In the genomic region with DNA sequence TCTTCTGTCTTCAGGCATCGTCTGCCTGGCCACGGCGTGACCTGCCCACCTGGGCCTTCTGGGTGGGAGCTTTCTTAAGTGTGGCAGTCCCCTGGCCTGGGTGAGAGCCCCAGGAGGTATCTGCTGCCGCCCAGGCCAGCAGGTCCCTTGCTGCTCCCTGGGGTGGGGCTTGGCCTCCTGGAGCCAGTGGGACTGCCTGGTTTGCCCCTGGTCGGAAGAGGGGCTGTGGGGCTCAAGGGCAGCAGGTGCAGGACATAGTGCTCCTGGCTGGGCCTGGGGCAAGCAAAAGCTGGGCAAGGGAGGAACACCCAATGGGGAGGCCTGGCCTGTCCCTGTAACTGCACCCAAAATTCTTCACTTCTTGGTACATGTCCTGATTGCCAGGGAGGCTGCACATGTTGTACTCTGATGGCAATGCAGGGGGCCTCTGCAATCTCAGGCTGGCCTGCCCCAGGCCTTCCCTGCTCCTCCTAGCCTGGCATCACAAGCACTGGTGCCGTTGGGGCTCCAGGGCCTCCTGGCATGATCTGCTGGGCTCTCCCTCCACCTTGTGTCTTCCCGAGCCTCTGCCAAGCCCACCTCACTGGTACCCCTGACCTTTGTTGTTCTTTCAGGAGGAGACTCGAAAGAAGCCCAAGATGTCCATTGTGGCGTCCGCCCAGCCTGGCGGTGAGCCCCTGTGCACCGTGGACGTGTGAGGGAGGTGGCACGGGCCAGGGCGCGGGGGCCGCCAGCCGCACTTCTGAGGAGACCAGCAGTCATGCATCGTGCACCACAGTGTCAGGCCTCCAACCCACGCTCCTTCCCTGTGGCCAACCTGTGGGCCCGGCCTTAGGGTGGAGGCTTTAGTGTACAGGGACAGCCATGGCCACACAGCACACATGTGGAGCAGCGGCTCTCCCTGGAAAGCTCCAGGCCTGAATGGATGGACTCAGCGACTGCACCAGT, we compare ENCODE assay signal across 20 cellular contexts. TPM values are rescaled to one million over a fixed set of nuclear protein-coding genes. Genes with fewer than 3 reads are reported as not detected.
DNase-seq lines count a peak whose midpoint lies in the region; ATAC-seq and TF ChIP-seq lines count a peak whose summit lies in the region.
"Had no signal": no experiment of that assay in that cellular context is flagged by ENCODE, and none has a peak within 500 bp of the region (broad histone marks: within the 10 kb centered on the region; RNA-seq: fewer than 3 reads in every experiment).

No MANE protein-coding gene starts in this region.

- H3K4me2 ChIP-seq in osteoblast (ENCODE audit: insufficient read depth, low read length) = no peak overlapping the region

- H3K4me3 Mint-ChIP-seq in activated CD4-positive, alpha-beta T cell treated with anti-CD3 and anti-CD28 coated beads, Interleukin-2, amount 10 ng/mL, durations not matched to agents 7 days and 5 days = no peak overlapping the region
- H3K4me3 Mint-ChIP-seq in endothelial cell (ENCODE audit: unreplicated experiment) (peak overlapping the region; percentile 56), T-helper 17 cell (no peak overlapping the region)
- H3K4me3 Mint-ChIP-seq: CD14-positive monocyte, type B pancreatic cell had no signal

- intact Hi-C loops in Panc1 (cut with micrococcal nuclease; ENCODE audit: unreplicated experiment) = no loop called here

- H4K20me1 ChIP-seq in osteoblast (ENCODE audit: insufficient read depth, low read length) = peaks cover 7% of the 10 kb centered on the region

- H3K9me3 ChIP-seq in Panc1 (ENCODE audit: control insufficient read depth, insufficient read depth, low read depth, low read length) (no peaks in the 10 kb centered on the region), osteoblast (ENCODE audit: low read depth, low read length) (no peaks in the 10 kb centered on the region), T-helper 17 cell (ENCODE audit: control insufficient read depth, low read length, poor library complexity, severe bottlenecking) (no peaks in the 10 kb centered on the region)
- H3K9me3 ChIP-seq: esophagus muscularis mucosa had no signal

- POLR2A ChIA-PET in activated CD4-positive, alpha-beta T cell treated with anti-CD3 and anti-CD28 coated beads, Interleukin-2, amount 10 ng/mL, durations not matched to agents 7 days and 5 days (lab: Charles Lee) = no interaction called here
- POLR2A ChIA-PET in Panc1 (lab: Charles Lee) = no interaction called here

- peaks cover 19% of the 10 kb centered on the region for H3K4me1 Mint-ChIP-seq in activated CD4-positive, alpha-beta T cell treated with anti-CD3 and anti-CD28 coated beads, Interleukin-2, amount 10 ng/mL, durations not matched to agents 7 days and 5 days
- H3K4me1 Mint-ChIP-seq in endothelial cell (ENCODE audit: unreplicated experiment) (peaks cover 3% of the 10 kb centered on the region), T-helper 17 cell (peaks cover 8% of the 10 kb centered on the region)

- ATAC-seq in Panc1 = 0 out of 2 replicates have a peak, but pooled peaks have one; percentile 1
- ATAC-seq in T-helper 17 cell = no peak
- no peak for ATAC-seq in GM19395 (IDR thresholded peaks at IDR 0.05; ENCODE audit: unreplicated experiment)

- H3K79me2 ChIP-seq in osteoblast (ENCODE audit: insufficient read depth, low read length) = peaks cover 34% of the 10 kb centered on the region

- H3K4me3 ChIP-seq in Panc1 (ENCODE audit: low read depth in 2 of 2, low read length in 2 of 2) (no peak overlapping the region), osteoblast (ENCODE audit: insufficient read depth, low read length) (no peak overlapping the region)
- H3K4me3 ChIP-seq: esophagus muscularis mucosa had no signal

- DNase-seq in activated CD4-positive, alpha-beta T cell treated with anti-CD3 and anti-CD28 coated beads, Interleukin-2, amount 10 ng/mL, durations not matched to agents 7 days and 5 days = no peak
- DNase-seq in activated CD4-positive, alpha-beta T cell treated with anti-CD3 and anti-CD28 coated beads for 4 hours = no peak
- DNase-seq in Panc1 (ENCODE audit: low read depth, low spot score) (no peak), endothelial cell (ENCODE audit: low spot score) (no peak), osteoblast (ENCODE audit: insufficient read length, low spot score, missing footprints) (peak; percentile 55), caudate nucleus (lab: John Stamatoyannopoulos, UW) (no peak), T-helper 17 cell (no peak)
- DNase-seq: activated T-cell treated with anti-CD3 and anti-CD28 coated beads for 4 hours; cortex of kidney; GOT3; immature natural killer cell; mesendoderm; NCI-H1694 treated with DMSO at 0.1 percent for 48 hours; NCI-H510A treated with DMSO at 0.1 percent for 48 hours; stimulated activated CD4-positive, alpha-beta T cell treated with anti-CD3 and anti-CD28 coated beads, Interleukin-4, amount 100 ng/mL, for 24 hours had no signal

- BruUV-seq in Panc1 (replicated peaks; lab: Mats Ljungman, UMichigan) = no TSS peak

- CTCF ChIA-PET in activated CD4-positive, alpha-beta T cell treated with anti-CD3 and anti-CD28 coated beads, Interleukin-2, amount 10 ng/mL, durations not matched to agents 7 days and 5 days (lab: Charles Lee) = interaction anchor here (0.9 to 1.4 kb wide), 3 partner anchors 8 to 140 kb away, joined by 3 to 6 read pairs (median 3); a partner anchor contains a TSS
- CTCF ChIA-PET in Panc1 (lab: Charles Lee) = no interaction called here

- H3K4me1 ChIP-seq in Panc1 (ENCODE audit: control insufficient read depth, insufficient read depth, low read length) = peaks cover 5% of the 10 kb centered on the region
- no peaks in the 10 kb centered on the region for H3K4me1 ChIP-seq in osteoblast (ENCODE audit: insufficient read depth, low read length)

- H3K36me3 ChIP-seq in Panc1 (ENCODE audit: control insufficient read depth, insufficient read depth, low read length) (no peaks in the 10 kb centered on the region; the same call in 1 of the 2 replicates), osteoblast (ENCODE audit: insufficient read depth, low read length) (peaks cover 84% of the 10 kb centered on the region)

- H2AFZ ChIP-seq in osteoblast (ENCODE audit: low read length) = no peak overlapping the region

- in situ Hi-C loops in Panc1 (cut with HindIII; ENCODE audit: low pct_unique_long_range_greater_than_20kb, low sequenced_read_pairs) = no loop called here

- H3K27ac ChIP-seq in Panc1 (ENCODE audit: low read length) (no peak overlapping the region), osteoblast (ENCODE audit: low read depth, low read length) (no peak overlapping the region), caudate nucleus (ENCODE audit: low read depth, low read length) (no peak overlapping the region)
- H3K27ac ChIP-seq: esophagus muscularis mucosa had no signal

- TF ChIP-seq CTCF in Panc1 (IDR thresholded peaks at IDR 0.05) (no peak), endothelial cell (IDR thresholded peaks at IDR 0.05; ENCODE audit: unreplicated experiment) (no peak), osteoblast (IDR thresholded peaks at IDR 0.05; ENCODE audit: extremely low read depth, low read depth, low read length) (no peak)

- no peaks in the 10 kb centered on the region for H3K27me3 Mint-ChIP-seq in activated CD4-positive, alpha-beta T cell treated with anti-CD3 and anti-CD28 coated beads, Interleukin-2, amount 10 ng/mL, durations not matched to agents 7 days and 5 days
- H3K27me3 Mint-ChIP-seq in endothelial cell (ENCODE audit: unreplicated experiment) (peaks cover 17% of the 10 kb centered on the region), T-helper 17 cell (no peaks in the 10 kb centered on the region)
- H3K27me3 Mint-ChIP-seq: type B pancreatic cell had no signal

- H3K9me3 Mint-ChIP-seq in activated CD4-positive, alpha-beta T cell treated with anti-CD3 and anti-CD28 coated beads, Interleukin-2, amount 10 ng/mL, durations not matched to agents 7 days and 5 days = no peaks in the 10 kb centered on the region
- H3K9me3 Mint-ChIP-seq in endothelial cell (ENCODE audit: unreplicated experiment) = no peaks in the 10 kb centered on the region
- H3K9me3 Mint-ChIP-seq: CD14-positive monocyte, immature natural killer cell, type B pancreatic cell had no signal

- H3K27me3 ChIP-seq in Panc1 (ENCODE audit: control insufficient read depth, insufficient read depth, low read length) = no peaks in the 10 kb centered on the region
- H3K27me3 ChIP-seq in osteoblast (ENCODE audit: insufficient read depth, low read length) = no peaks in the 10 kb centered on the region
- H3K27me3 ChIP-seq: esophagus muscularis mucosa had no signal

- peak overlapping the region; percentile 42 for H3K27ac Mint-ChIP-seq in activated CD4-positive, alpha-beta T cell treated with anti-CD3 and anti-CD28 coated beads, Interleukin-2, amount 10 ng/mL, durations not matched to agents 7 days and 5 days
- H3K27ac Mint-ChIP-seq in endothelial cell (ENCODE audit: unreplicated experiment) = no peak overlapping the region
- no peak overlapping the region for H3K27ac Mint-ChIP-seq in T-helper 17 cell

- peaks cover 23% of the 10 kb centered on the region for H3K36me3 Mint-ChIP-seq in activated CD4-positive, alpha-beta T cell treated with anti-CD3 and anti-CD28 coated beads, Interleukin-2, amount 10 ng/mL, durations not matched to agents 7 days and 5 days (ENCODE audit: low read depth)
- H3K36me3 Mint-ChIP-seq in endothelial cell (ENCODE audit: low read depth, unreplicated experiment) (peaks cover 15% of the 10 kb centered on the region), T-helper 17 cell (ENCODE audit: low read depth) (peaks cover 2% of the 10 kb centered on the region)

RNA-seq across cellular contexts. Expression of a gene that starts 6.2 kb away (rescaled TPM):
- 100 to 1,000 TPM; 229 to 234 TPM for total RNA-seq in activated CD4-positive, alpha-beta T cell treated with anti-CD3 and anti-CD28 coated beads, Interleukin-2, amount 10 ng/mL, durations not matched to agents 7 days and 5 days
- total RNA-seq in Panc1 (2021; ENCODE audit: unreplicated experiment) = 232 TPM
- 266 TPM for polyA plus RNA-seq in Panc1 (2012; ENCODE audit: insufficient read length)
- total RNA-seq in endothelial cell (ENCODE audit: unreplicated experiment) = 142 TPM
- 78.4 and 85.8 TPM in 2 replicates for total RNA-seq in osteoblast
- 10 to 100 TPM; 65.7 to 75.2 TPM for total RNA-seq in T-helper 17 cell

RNA-seq across cellular contexts. Expression of a gene that starts 7.3 kb away (rescaled TPM):
- total RNA-seq in activated CD4-positive, alpha-beta T cell treated with anti-CD3 and anti-CD28 coated beads, Interleukin-2, amount 10 ng/mL, durations not matched to agents 7 days and 5 days = 10 to 100 TPM; 85.5 to 91.4 TPM
- 66.7 TPM for total RNA-seq in Panc1 (2021; ENCODE audit: unreplicated experiment)
- polyA plus RNA-seq in Panc1 (2012; ENCODE audit: insufficient read length) = 64.6 TPM
- total RNA-seq in endothelial cell (ENCODE audit: unreplicated experiment) = 44.8 TPM
- 35.9 and 43.8 TPM in 2 replicates for total RNA-seq in osteoblast
- 10 to 100 TPM; 77.1 to 85.5 TPM for total RNA-seq in T-helper 17 cell

RNA-seq across cellular contexts. Expression of a gene that starts 21.9 kb away (rescaled TPM):
- 10 to 100 TPM; 57.9 to 58.9 TPM for total RNA-seq in activated CD4-positive, alpha-beta T cell treated with anti-CD3 and anti-CD28 coated beads, Interleukin-2, amount 10 ng/mL, durations not matched to agents 7 days and 5 days
- 79.0 TPM for total RNA-seq in Panc1 (2021; ENCODE audit: unreplicated experiment)
- polyA plus RNA-seq in Panc1 (2012; ENCODE audit: insufficient read length) = 77.8 TPM
- 118 TPM for total RNA-seq in endothelial cell (ENCODE audit: unreplicated experiment)
- 9.8 and 11.8 TPM in 2 replicates for total RNA-seq in osteoblast
- 10 to 100 TPM; 60.1 to 75.8 TPM for total RNA-seq in T-helper 17 cell

RNA-seq across cellular contexts. Expression of a gene that starts 29.6 kb away (rescaled TPM):
- 10 to 100 TPM; 51.2 to 54.5 TPM for total RNA-seq in activated CD4-positive, alpha-beta T cell treated with anti-CD3 and anti-CD28 coated beads, Interleukin-2, amount 10 ng/mL, durations not matched to agents 7 days and 5 days
- total RNA-seq in Panc1 (2021; ENCODE audit: unreplicated experiment) = 35.0 TPM
- polyA plus RNA-seq in Panc1 (2012; ENCODE audit: insufficient read length) = 23.3 TPM
- total RNA-seq in endothelial cell (ENCODE audit: unreplicated experiment) = 46.6 TPM
- 25.9 and 44.2 TPM in 2 replicates for total RNA-seq in osteoblast
- 10 to 100 TPM; 32.0 to 37.9 TPM for total RNA-seq in T-helper 17 cell

RNA-seq across cellular contexts. Expression of a gene that starts 41.2 kb away (rescaled TPM):
- under 1 TPM; 0.12 to 0.23 TPM for total RNA-seq in activated CD4-positive, alpha-beta T cell treated with anti-CD3 and anti-CD28 coated beads, Interleukin-2, amount 10 ng/mL, durations not matched to agents 7 days and 5 days
- total RNA-seq in Panc1 (2021; ENCODE audit: unreplicated experiment) = not detected
- polyA plus RNA-seq in Panc1 (2012; ENCODE audit: insufficient read length) = not detected
- total RNA-seq in endothelial cell (ENCODE audit: unreplicated experiment) = not detected
- total RNA-seq in osteoblast = 0.36 and 0.59 TPM in 2 replicates
- total RNA-seq in T-helper 17 cell = 1 to 10 TPM in 1 of 2 donors, not detected in 1; 1.5 TPM
- total RNA-seq: OCI-LY7 had no signal
- polyA plus RNA-seq: CD14-positive monocyte had no signal
